1 cellular context compared by ENCODE assay signal in genomic region chr7:1523208-1523607, GRCh38.
TF ChIP-seq lines count a peak whose summit lies in the region.

No MANE protein-coding gene starts in this region.

TF ChIP-seq in K562, 482 proteins besides CTCF, POLR2A, EP300 and RAD21:
- peak in 1 of 2 experiments; percentile 56; a peak in 1 of 3 replicates for TF ChIP-seq CBX3 (IDR thresholded peaks at IDR 0.05; ENCODE audit: borderline replicate concordance in 1 of 2, low read length in 2 of 2)
- TF ChIP-seq E2F6 (IDR thresholded peaks at IDR 0.05; ENCODE audit: borderline replicate concordance in 1 of 2, extremely low read depth in 1 of 2, insufficient read depth in 1 of 2, insufficient read length in 1 of 2, low read depth in 1 of 2, low read length in 1 of 2, poor library complexity in 1 of 2, severe bottlenecking in 1 of 2), result peak in 1 of 2 experiments; percentile 15
- TF ChIP-seq CSDE1 (IDR thresholded peaks at IDR 0.05), result no peak
TF ChIP-seq in K562: peak in this region for 2.
